ENCODE assay signal across 8 cellular contexts in the genomic region with DNA sequence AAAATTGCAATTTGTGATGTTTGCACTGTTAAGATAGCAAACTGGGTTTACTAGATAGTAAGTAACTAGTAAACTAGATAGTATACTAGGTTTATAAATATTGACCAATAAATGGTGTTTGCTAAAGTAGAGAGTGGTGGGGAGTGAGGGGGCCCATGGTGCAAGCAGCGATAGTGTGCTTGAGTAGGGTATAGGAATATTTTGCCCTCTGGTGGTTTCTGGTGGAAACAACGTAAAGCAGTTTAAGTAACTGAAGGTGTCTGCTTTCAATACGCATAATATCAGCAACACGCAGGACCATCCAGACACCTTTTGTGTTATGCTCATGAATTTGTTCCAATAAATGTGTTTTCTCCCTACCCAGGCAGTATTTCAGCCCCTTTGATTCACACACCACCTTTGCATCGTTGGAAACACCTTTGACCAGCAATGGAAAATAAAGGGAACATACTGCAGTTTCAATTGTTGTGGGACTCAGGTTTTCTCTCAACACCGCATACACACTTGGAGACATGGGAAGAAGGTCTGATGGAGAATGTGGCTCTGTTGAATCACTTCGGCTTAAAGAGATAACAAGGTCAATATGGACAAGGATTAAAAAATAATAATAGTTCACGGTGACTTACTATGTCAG. TPM values are rescaled to one million over a fixed set of nuclear protein-coding genes. Genes with fewer than 3 reads are reported as not detected.
A peak's percentile ranks its signal among the peaks of the same experiment; 100 is the strongest.
DNase-seq lines count a peak whose midpoint lies in the region; ATAC-seq and TF ChIP-seq lines count a peak whose summit lies in the region.

No MANE protein-coding gene starts in this region.

- H3F3A ChIP-seq in GM23248 (ENCODE audit: insufficient read depth): peaks cover 7% of the 10 kb centered on the region

- H3K27me3 ChIP-seq in A673 (replicated peaks; ENCODE audit: insufficient read depth, low read depth, low read length, poor library complexity) (no peaks in the 10 kb centered on the region), GM23248 (replicated peaks; ENCODE audit: insufficient read depth) (no peaks in the 10 kb centered on the region), RWPE2 (ENCODE audit: insufficient read depth, poor library complexity, severe bottlenecking) (no peaks in the 10 kb centered on the region), colonic mucosa (no peaks in the 10 kb centered on the region)

- CTCF ChIA-PET in A673 (lab: Charles Lee): no interaction called here

- H3K4me1 ChIP-seq in A673 (ENCODE audit: insufficient read depth, low read length, poor library complexity, severe bottlenecking): no peaks in the 10 kb centered on the region
- H3K4me1 ChIP-seq in GM23248 (ENCODE audit: insufficient read depth): peaks cover 16% of the 10 kb centered on the region
- no peaks in the 10 kb centered on the region for H3K4me1 ChIP-seq in RWPE2 (ENCODE audit: insufficient read depth, poor library complexity, severe bottlenecking)
- no peaks in the 10 kb centered on the region for H3K4me1 ChIP-seq in colonic mucosa
- no peaks in the 10 kb centered on the region for H3K4me1 ChIP-seq in mucosa of descending colon (ENCODE audit: low read depth)

- H3K9me3 ChIP-seq in A673 (ENCODE audit: low read depth, low read length, poor library complexity, severe bottlenecking): no peaks in the 10 kb centered on the region
- H3K9me3 ChIP-seq in GM23248 (ENCODE audit: low read depth): no peaks in the 10 kb centered on the region
- H3K9me3 ChIP-seq in KOPT-K1 (ENCODE audit: insufficient read depth, low read length, poor library complexity, severe bottlenecking): no peaks in the 10 kb centered on the region
- H3K9me3 ChIP-seq in RWPE2 (ENCODE audit: severe bottlenecking): no peaks in the 10 kb centered on the region
- H3K9me3 ChIP-seq in colonic mucosa: no peaks in the 10 kb centered on the region
- H3K9me3 ChIP-seq in mucosa of descending colon: no peaks in the 10 kb centered on the region

- H3K9me2 ChIP-seq in GM23248 (ENCODE audit: insufficient read depth): no peaks in the 10 kb centered on the region

- intact Hi-C loops in A673 (cut with micrococcal nuclease; ENCODE audit: unreplicated experiment) (loop anchor here (1.0 to 2.0 kb wide), 2 partner anchors 34 to 249 kb away; no protein-coding TSS in a partner anchor), colonic mucosa (cut with DNase I) (no loop called here), mucosa of descending colon (cut with DNase I, micrococcal nuclease) (loop anchor here in 1 of 2 donors (5.0 kb wide), 1 partner anchor 248 kb away; no protein-coding TSS in a partner anchor)

- POLR2A ChIA-PET in A673 (lab: Charles Lee; ENCODE audit: low non-redundant PET): no interaction called here

- 59 to 60% methylated on average over 8 of the region's 8 CpGs for WGBS in GM23248 (ENCODE audit: low coverage in 1 of 2, low lambda C conversion rate in 2 of 2, missing lambda C conversion rate in 2 of 2), 2 experiments

- no peak overlapping the region for H3K4me2 ChIP-seq in GM23248 (ENCODE audit: unreplicated experiment)

- H3K36me3 ChIP-seq in A673 (ENCODE audit: insufficient read depth, low read length, poor library complexity, severe bottlenecking): no peaks in the 10 kb centered on the region
- H3K36me3 ChIP-seq in GM23248 (ENCODE audit: low read depth): no peaks in the 10 kb centered on the region
- no peaks in the 10 kb centered on the region for H3K36me3 ChIP-seq in KOPT-K1 (ENCODE audit: insufficient read depth, low read length)
- no peaks in the 10 kb centered on the region; the same call in 1 of the 2 replicates for H3K36me3 ChIP-seq in RWPE2 (ENCODE audit: low read depth)
- H3K36me3 ChIP-seq in colonic mucosa: no peaks in the 10 kb centered on the region
- no peaks in the 10 kb centered on the region for H3K36me3 ChIP-seq in mucosa of descending colon (ENCODE audit: low read depth)

- no peaks in the 10 kb centered on the region for H3K79me2 ChIP-seq in GM23248 (ENCODE audit: insufficient read depth)

- no peak overlapping the region for H3K4me3 ChIP-seq in A673 (ENCODE audit: low read depth, low read length, poor library complexity, severe bottlenecking)
- H3K4me3 ChIP-seq in GM23248: no peak overlapping the region
- no peak overlapping the region for H3K4me3 ChIP-seq in RWPE2 (ENCODE audit: severe bottlenecking)
- no peak overlapping the region for H3K4me3 ChIP-seq in colonic mucosa
- H3K4me3 ChIP-seq in mucosa of descending colon: no peak overlapping the region

- peak; percentile 64 for DNase-seq in A673 (ENCODE audit: low spot score)
- peak; percentile 38 for DNase-seq in G401 (ENCODE audit: low spot score)
- peak; percentile 57 for DNase-seq in GM23248
- no peak for DNase-seq in RWPE2 (ENCODE audit: low spot score)
- peak; percentile 50 for DNase-seq in colonic mucosa
- peak in 1 of 3 donors; percentile 76 for DNase-seq in mucosa of descending colon
- no peak for DNase-seq in HK-2 (ENCODE audit: unreplicated experiment)

- peak overlapping the region; percentile 34; the same call in 1 of the 2 replicates for H2AFZ ChIP-seq in GM23248

- ATAC-seq in RWPE2 (ENCODE audit: low read depth) (peak; percentile 81), mucosa of descending colon (peak; percentile 74)

- BruUV-seq in A673 (replicated peaks; lab: Mats Ljungman, UMichigan): no TSS peak

- in situ Hi-C loops in G401 (cut with HindIII; ENCODE audit: low sequenced_read_pairs): no loop called here
- in situ Hi-C loops in GM23248 (cut with MboI): no loop called here

- no peaks in the 10 kb centered on the region for H4K20me1 ChIP-seq in GM23248 (ENCODE audit: insufficient read depth)

- H3K9ac ChIP-seq in GM23248: no peak overlapping the region
- no peak overlapping the region for H3K9ac ChIP-seq in colonic mucosa (ENCODE audit: low read depth in 2 of 2, low read length in 2 of 2)

- TF ChIP-seq CTCF in A673 (conservative IDR thresholded peaks at IDR 0.05; ENCODE audit: low read depth, low read length): peak; percentile 75
- TF ChIP-seq CTCF in RWPE2 (IDR thresholded peaks at IDR 0.05; ENCODE audit: poor library complexity, severe bottlenecking): peak; percentile 79
- peak; percentile 58 for TF ChIP-seq CTCF in colonic mucosa (IDR thresholded peaks at IDR 0.05)
- peak; percentile 15 for TF ChIP-seq CTCF in mucosa of descending colon (IDR thresholded peaks at IDR 0.05)

- no peak overlapping the region for H3K27ac ChIP-seq in A673 (ENCODE audit: low read depth, low read length, poor library complexity, severe bottlenecking)
- no peak overlapping the region for H3K27ac ChIP-seq in GM23248
- H3K27ac ChIP-seq in KOPT-K1 (ENCODE audit: low read depth, low read length, poor library complexity, severe bottlenecking): peak overlapping the region; percentile 59
- H3K27ac ChIP-seq in RWPE2 (ENCODE audit: poor library complexity, severe bottlenecking): no peak overlapping the region
- H3K27ac ChIP-seq in colonic mucosa: no peak overlapping the region

RNA-seq across cellular contexts. Expression of a gene that starts 16.7 kb away (rescaled TPM):
- total RNA-seq in A673 (2021) (69.5 and 76.5 TPM in 2 replicates), colonic mucosa (10 to 100 TPM; 52.7 to 58.3 TPM), mucosa of descending colon (10 to 100 TPM; 56.5 to 78.6 (median 74.8) TPM)
- 37.8 and 39.3 TPM in 2 replicates for total RNA-seq in G401 (2014; rRNA removed; shearing (Covaris generic))
- total RNA-seq in GM23248 (2014; rRNA removed; shearing (Covaris generic)): 227 and 232 TPM in 2 replicates
- 237 and 238 TPM in 2 replicates for polyA plus RNA-seq in GM23248 (2016; fragmentation: Nextera tagmentation; extraction: Ambion mirVana)

Comparison
In these comparisons a context has a peak if more than half of its experiments do, and no peak if none do; other contexts are left out.
1. DNase-seq: peak in A673 (single experiment), G401 (single experiment), GM23248 (single experiment) and colonic mucosa (single experiment); none in RWPE2 (single experiment) and HK-2 (single experiment).
2. CTCF ChIP-seq: peak in every context shown above with its lines; median percentile 79 in RWPE2; 75 in A673; 58 in colonic mucosa; 15 in mucosa of descending colon.